Comparison of ENCODE assay signal across 19 cellular contexts in genomic region chr2:171383141-171383540, GRCh38. TPM values are rescaled to one million over a fixed set of nuclear protein-coding genes. Genes with fewer than 3 reads are reported as not detected.
DNase-seq lines count a peak whose midpoint lies in the region; ATAC-seq and TF ChIP-seq lines count a peak whose summit lies in the region.
"Had no signal": no experiment of that assay in that cellular context is flagged by ENCODE, and none has a peak within 500 bp of the region (broad histone marks: within the 10 kb centered on the region; RNA-seq: fewer than 3 reads in every experiment).

No MANE protein-coding gene starts in this region.

- no peak overlapping the region for H3K4me2 ChIP-seq in OCI-LY1 (ENCODE audit: low read length)

- no peak overlapping the region for H3K4me3 ChIP-seq in OCI-LY1 (ENCODE audit: low read depth, low read length, poor library complexity, severe bottlenecking)
- H3K4me3 ChIP-seq in body of pancreas, result no peak overlapping the region
- H3K4me3 ChIP-seq in fibroblast of the aortic adventitia (ENCODE audit: low read depth, low read length), result no peak overlapping the region
- no peak overlapping the region for H3K4me3 ChIP-seq in mucosa of descending colon

- intact Hi-C loops in body of pancreas (cut with DNase I), result no loop called here
- intact Hi-C loops in mucosa of descending colon (cut with DNase I, micrococcal nuclease), result no loop called here

- 31 to 40% methylated on average over 1 of the region's 1 CpG for WGBS in body of pancreas, 2 donors

- DNase-seq in body of pancreas, result no peak
- peak; percentile 15 for DNase-seq in fibroblast of the aortic adventitia (ENCODE audit: low read depth)
- no peak for DNase-seq in mucosa of descending colon
- DNase-seq in retina, result no peak
- DNase-seq in stimulated activated CD4-positive, alpha-beta T cell treated with anti-CD3 and anti-CD28 coated beads, Interleukin-4, amount 100 ng/mL, for 24 hours, result no peak
- DNase-seq: Caco-2; CD4-positive, CD25-positive, alpha-beta regulatory T cell; DMS153; EL; H7; NCI-H1048; NCI-H146; NCI-H2081; NCI-H524; SHP77 had no signal

- H2AFZ ChIP-seq in OCI-LY1 (ENCODE audit: low read length), result no peak overlapping the region

- peaks cover 33% of the 10 kb centered on the region for H3K4me1 ChIP-seq in OCI-LY1 (ENCODE audit: insufficient read depth, low read length, severe bottlenecking)
- H3K4me1 ChIP-seq in body of pancreas, result no peaks in the 10 kb centered on the region
- H3K4me1 ChIP-seq in mucosa of descending colon (ENCODE audit: low read depth), result no peaks in the 10 kb centered on the region
- H3K4me1 ChIP-seq: Caco-2 had no signal

- H3K9me3 ChIP-seq in OCI-LY1 (ENCODE audit: low read length), result no peaks in the 10 kb centered on the region; the same call in 1 of the 2 replicates
- H3K9me3 ChIP-seq in body of pancreas, result no peaks in the 10 kb centered on the region
- H3K9me3 ChIP-seq in mucosa of descending colon, result peaks cover 8% of the 10 kb centered on the region

- peak; percentile 64 for ATAC-seq in body of pancreas
- peak; percentile 72 for ATAC-seq in mucosa of descending colon
- no peak for ATAC-seq in GM19467 (IDR thresholded peaks at IDR 0.05; ENCODE audit: unreplicated experiment)
- no peak for ATAC-seq in GM21390 (IDR thresholded peaks at IDR 0.05; ENCODE audit: unreplicated experiment)
- ATAC-seq: SK-N-SH treated with all-trans-retinoic acid at 6 μM for 48 hours had no signal

- H3K27ac ChIP-seq in OCI-LY1 (ENCODE audit: low read depth, low read length, poor library complexity, severe bottlenecking) (peak overlapping the region; percentile 33), body of pancreas (no peak overlapping the region)

- H3K9ac ChIP-seq in OCI-LY1 (ENCODE audit: low read length), result no peak overlapping the region

- H3F3A ChIP-seq in OCI-LY1 (ENCODE audit: insufficient read depth, low read length), result no peaks in the 10 kb centered on the region

- no peaks in the 10 kb centered on the region; the same call in 1 of the 2 replicates for H3K36me3 ChIP-seq in OCI-LY1 (ENCODE audit: insufficient read depth, low read length)
- no peaks in the 10 kb centered on the region for H3K36me3 ChIP-seq in body of pancreas (replicated peaks in 1 of 2; ENCODE audit: insufficient read depth in 1 of 2, low read depth in 2 of 2)
- no peaks in the 10 kb centered on the region for H3K36me3 ChIP-seq in mucosa of descending colon (ENCODE audit: low read depth)

- H3K79me2 ChIP-seq in OCI-LY1 (ENCODE audit: insufficient read depth, low read length), result no peaks in the 10 kb centered on the region

- H3K27me3 ChIP-seq in OCI-LY1 (ENCODE audit: insufficient read depth, low read length), result no peaks in the 10 kb centered on the region
- no peaks in the 10 kb centered on the region for H3K27me3 ChIP-seq in body of pancreas

- no peaks in the 10 kb centered on the region for H4K20me1 ChIP-seq in OCI-LY1 (ENCODE audit: insufficient read depth, low read length)

- TF ChIP-seq CTCF in OCI-LY1 (IDR thresholded peaks at IDR 0.05; ENCODE audit: low read length), result no peak
- TF ChIP-seq CTCF in body of pancreas (IDR thresholded peaks at IDR 0.05), result no peak
- TF ChIP-seq CTCF in fibroblast of the aortic adventitia (IDR thresholded peaks at IDR 0.05; ENCODE audit: insufficient read depth, low read length), result no peak
- no peak for TF ChIP-seq CTCF in mucosa of descending colon (IDR thresholded peaks at IDR 0.05)

- no peak for TF ChIP-seq POLR2A in body of pancreas (IDR thresholded peaks at IDR 0.05)

- no peaks in the 10 kb centered on the region for H3K9me2 ChIP-seq in OCI-LY1 (ENCODE audit: low read depth, low read length)

RNA-seq across cellular contexts. Expression of gene METTL8, which starts 50.6 kb away (rescaled TPM):
- total RNA-seq in body of pancreas, result 10 to 100 TPM; 14.8 to 17.4 TPM
- total RNA-seq in fibroblast of the aortic adventitia (ENCODE audit: low replicate concordance), result 34.6 and 73.3 TPM in 2 replicates
- 10 to 100 TPM; 15.9 to 44.9 (median 20.7) TPM for total RNA-seq in mucosa of descending colon

RNA-seq across cellular contexts. Expression of gene DCAF17, which starts 50.9 kb away (rescaled TPM):
- 10 to 100 TPM in 1 of 2 donors, 1 to 10 TPM in 1; 8.2 to 16.9 TPM for total RNA-seq in body of pancreas
- 9.0 and 34.7 TPM in 2 replicates for total RNA-seq in fibroblast of the aortic adventitia (ENCODE audit: low replicate concordance)
- 10 to 100 TPM; 12.0 to 21.5 (median 14.2) TPM for total RNA-seq in mucosa of descending colon

Comparison
In these comparisons a context has a peak if more than half of its experiments do, and no peak if none do; other contexts are left out.
1. ATAC-seq: peak in body of pancreas (single experiment) and mucosa of descending colon (single experiment); none in GM19467 (single experiment) and GM21390 (single experiment).